Comparison of ENCODE assay signal across 8 cellular contexts in the genomic region with DNA sequence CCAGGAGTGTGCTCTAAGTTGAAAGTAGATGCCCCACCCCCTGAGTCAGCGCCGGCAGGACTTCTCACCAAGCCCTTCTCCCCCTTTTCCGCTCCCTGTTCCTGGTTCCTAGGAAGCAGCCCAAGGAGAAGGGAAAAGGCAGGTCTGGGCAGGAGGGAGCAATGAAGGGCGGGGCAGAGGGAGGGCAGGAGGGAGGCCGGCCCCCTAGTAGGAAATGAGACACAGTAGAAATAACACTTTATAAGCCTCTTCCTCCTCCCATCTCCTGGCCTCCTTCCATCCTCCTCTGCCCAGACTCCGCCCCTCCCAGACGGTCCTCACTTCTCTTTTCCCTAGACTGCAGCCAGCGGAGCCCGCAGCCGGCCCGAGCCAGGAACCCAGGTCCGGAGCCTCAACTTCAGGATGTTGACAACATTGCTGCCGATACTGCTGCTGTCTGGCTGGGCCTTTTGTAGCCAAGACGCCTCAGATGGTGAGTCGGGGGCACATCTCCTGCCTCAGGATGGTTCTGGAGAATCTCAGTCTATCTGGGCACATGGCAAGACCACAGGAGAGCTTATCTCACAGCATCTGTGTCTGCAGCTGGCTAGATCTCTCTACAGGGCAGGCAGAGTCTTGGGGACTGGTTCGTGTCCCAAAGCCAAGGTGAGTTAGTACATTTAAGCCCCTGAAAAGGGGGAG. TPM values are rescaled to one million over a fixed set of nuclear protein-coding genes. Genes with fewer than 3 reads are reported as not detected.
DNase-seq lines count a peak whose midpoint lies in the region; ATAC-seq, FAIRE-seq and TF ChIP-seq lines count a peak whose summit lies in the region.

TSS of gene PROCR (plus strand) at position 320 of the 681 bp plus-strand sequence. CDS start at position 403, 83 bp downstream.

- H3K9me2 ChIP-seq in Karpas-422 (replicated peaks; ENCODE audit: insufficient read depth, low read length) = no peaks in the 10 kb centered on the region

- POLR2A ChIA-PET in HepG2 (lab: Yijun Ruan, JAX) = no interaction called here

- H3K27ac ChIP-seq in Karpas-422 (ENCODE audit: low read length) (no peak within 1 kb of the TSS), HepG2 (ENCODE audit: extremely low read length, insufficient read depth, low read length) (no peak within 1 kb of the TSS)

- peak within 1 kb of the TSS; percentile 26 for H3K4me2 ChIP-seq in Karpas-422 (ENCODE audit: low read depth, low read length, poor library complexity, severe bottlenecking)
- peak within 1 kb of the TSS; percentile 69 for H3K4me2 ChIP-seq in HepG2 (ENCODE audit: low read depth, low read length)

- no peaks in the 10 kb centered on the region for H3K9me3 Mint-ChIP-seq in T-helper 2 cell treated with Interferon-gamma antibody and Interleukin-4, amounts not matched to agents 5 μg/mL and 100 μg/mL, for 36 hours
- no peaks in the 10 kb centered on the region for H3K9me3 Mint-ChIP-seq in effector memory CD8-positive, alpha-beta T cell
- no peaks in the 10 kb centered on the region for H3K9me3 Mint-ChIP-seq in stimulated activated naive CD8-positive, alpha-beta T cell treated with anti-CD3 and anti-CD28 coated beads, Interleukin-15, Interleukin-2, amounts not matched to agents 100 ng/mL and 50 ng/mL, for 24 hours

- H4K20me1 ChIP-seq in Karpas-422 (ENCODE audit: insufficient read depth, low read depth, low read length) = no peaks in the 10 kb centered on the region
- H4K20me1 ChIP-seq in HepG2 (ENCODE audit: insufficient read depth, low read length) = no peaks in the 10 kb centered on the region

- in situ Hi-C loops in HepG2 (cut with HindIII; ENCODE audit: extremely low pct_ligation_motif_present, low pct_unique_long_range_greater_than_20kb) = no loop called here

- WGBS in HepG2 (ENCODE audit: low lambda C conversion rate) = 43% methylated on average over 16 of the region's 16 CpGs

- peak within 1 kb of the TSS; percentile 68 for H3K4me3 Mint-ChIP-seq in T-helper 2 cell treated with Interferon-gamma antibody and Interleukin-4, amounts not matched to agents 5 μg/mL and 100 μg/mL, for 36 hours
- peak within 1 kb of the TSS; percentile 72 to 82 for H3K4me3 Mint-ChIP-seq in effector memory CD8-positive, alpha-beta T cell
- peak within 1 kb of the TSS; percentile 73 for H3K4me3 Mint-ChIP-seq in stimulated activated naive CD8-positive, alpha-beta T cell treated with anti-CD3 and anti-CD28 coated beads, Interleukin-15, Interleukin-2, amounts not matched to agents 100 ng/mL and 50 ng/mL, for 24 hours

- H3K79me2 ChIP-seq in Karpas-422 (ENCODE audit: low read length) (no peaks in the 10 kb centered on the region), HepG2 (ENCODE audit: insufficient read depth, low read length) (no peaks in the 10 kb centered on the region)

- H3K4me1 Mint-ChIP-seq in T-helper 2 cell treated with Interferon-gamma antibody and Interleukin-4, amounts not matched to agents 5 μg/mL and 100 μg/mL, for 36 hours (ENCODE audit: low read depth) = peaks cover 12% of the 10 kb centered on the region
- H3K4me1 Mint-ChIP-seq in effector memory CD8-positive, alpha-beta T cell (ENCODE audit: low read depth in 2 of 2) = peaks cover 22 to 24% of the 10 kb centered on the region in 2 donors
- peaks cover 21% of the 10 kb centered on the region for H3K4me1 Mint-ChIP-seq in stimulated activated naive CD8-positive, alpha-beta T cell treated with anti-CD3 and anti-CD28 coated beads, Interleukin-15, Interleukin-2, amounts not matched to agents 100 ng/mL and 50 ng/mL, for 24 hours (ENCODE audit: low read depth)

- H3K4me1 ChIP-seq in Karpas-422 (ENCODE audit: low read length) (no peaks in the 10 kb centered on the region), HepG2 (ENCODE audit: insufficient read depth, low read length) (peaks cover 43% of the 10 kb centered on the region)

- BruUV-seq in HepG2 (replicated peaks; lab: Mats Ljungman, UMichigan) = no TSS peak

- H3K27me3 Mint-ChIP-seq in T-helper 2 cell treated with Interferon-gamma antibody and Interleukin-4, amounts not matched to agents 5 μg/mL and 100 μg/mL, for 36 hours (ENCODE audit: low read depth) = no peaks in the 10 kb centered on the region
- H3K27me3 Mint-ChIP-seq in effector memory CD8-positive, alpha-beta T cell = no peaks in the 10 kb centered on the region
- H3K27me3 Mint-ChIP-seq in stimulated activated naive CD8-positive, alpha-beta T cell treated with anti-CD3 and anti-CD28 coated beads, Interleukin-15, Interleukin-2, amounts not matched to agents 100 ng/mL and 50 ng/mL, for 24 hours = no peaks in the 10 kb centered on the region

- H3K9me3 ChIP-seq in Karpas-422 (ENCODE audit: low read length) (no peaks in the 10 kb centered on the region), HepG2 (ENCODE audit: low read length) (no peaks in the 10 kb centered on the region)

- H3K27ac Mint-ChIP-seq in T-helper 2 cell treated with Interferon-gamma antibody and Interleukin-4, amounts not matched to agents 5 μg/mL and 100 μg/mL, for 36 hours = peak within 1 kb of the TSS; percentile 14
- H3K27ac Mint-ChIP-seq in effector memory CD8-positive, alpha-beta T cell = peak within 1 kb of the TSS; percentile 50 to 91
- peak within 1 kb of the TSS; percentile 39 for H3K27ac Mint-ChIP-seq in stimulated activated naive CD8-positive, alpha-beta T cell treated with anti-CD3 and anti-CD28 coated beads, Interleukin-15, Interleukin-2, amounts not matched to agents 100 ng/mL and 50 ng/mL, for 24 hours

- H3K36me3 ChIP-seq in Karpas-422 (ENCODE audit: insufficient read depth, low read length) (no peaks in the 10 kb centered on the region), HepG2 (replicated peaks in 1 of 2; ENCODE audit: control insufficient read depth in 1 of 2, insufficient read depth in 2 of 2, low read length in 2 of 2) (no peaks in the 10 kb centered on the region)

- FAIRE-seq in HepG2 (lab: Jason Lieb, UNC) = no peak

- no peak within 1 kb of the TSS for H2AFZ ChIP-seq in Karpas-422 (ENCODE audit: low read length)
- peak within 1 kb of the TSS; percentile 72 for H2AFZ ChIP-seq in HepG2 (ENCODE audit: low read length)

- H3K27me3 ChIP-seq in Karpas-422 (ENCODE audit: low read length) (no peaks in the 10 kb centered on the region), HepG2 (ENCODE audit: control insufficient read depth in 1 of 2, insufficient read depth in 2 of 2, low read length in 2 of 2) (no peaks in the 10 kb centered on the region; a peak in 1 of 5 replicates)

- TF ChIP-seq POLR2A in HepG2 (IDR thresholded peaks at IDR 0.05; ENCODE audit: insufficient read depth in 1 of 2, low read depth in 2 of 2, low read length in 2 of 2) = no peak

- no peak for TF ChIP-seq RAD21 in HepG2 (CRISPR knock-in tag; IDR thresholded peaks at IDR 0.05)

- H3K36me3 Mint-ChIP-seq in T-helper 2 cell treated with Interferon-gamma antibody and Interleukin-4, amounts not matched to agents 5 μg/mL and 100 μg/mL, for 36 hours (ENCODE audit: low read depth) = no peaks in the 10 kb centered on the region
- peaks cover 4% of the 10 kb centered on the region for H3K36me3 Mint-ChIP-seq in effector memory CD8-positive, alpha-beta T cell (ENCODE audit: insufficient read depth)
- H3K36me3 Mint-ChIP-seq in stimulated activated naive CD8-positive, alpha-beta T cell treated with anti-CD3 and anti-CD28 coated beads, Interleukin-15, Interleukin-2, amounts not matched to agents 100 ng/mL and 50 ng/mL, for 24 hours (ENCODE audit: low read depth) = no peaks in the 10 kb centered on the region

- H3K9ac ChIP-seq in Karpas-422 (ENCODE audit: low read length) (no peak within 1 kb of the TSS), HepG2 (ENCODE audit: insufficient read depth, low read depth, low read length) (no peak within 1 kb of the TSS; the same call in 1 of the 2 replicates)

- DNase-seq in DMS 273 treated with DMSO at 0.1 percent for 48 hours (lab: John Stamatoyannopoulos, UW) (peak; percentile 93), Karpas-422 (no peak), HepG2 (ENCODE audit: low spot score) (no peak)
- DNase-seq in T-helper 2 cell treated with Interferon-gamma antibody and Interleukin-4, amounts not matched to agents 5 μg/mL and 100 μg/mL, for 36 hours (ENCODE audit: low spot score) = no peak
- no peak for DNase-seq in effector memory CD8-positive, alpha-beta T cell
- DNase-seq in central memory CD4-positive, alpha-beta T cell = no peak

- peak; percentile 77 for ATAC-seq in effector memory CD8-positive, alpha-beta T cell (replicated peaks)
- ATAC-seq in HepG2 = peak; percentile 7; the same call in 1 of the 3 replicates
- no peak for ATAC-seq in GM21786 (IDR thresholded peaks at IDR 0.05; ENCODE audit: unreplicated experiment)

- H3K4me3 ChIP-seq in Karpas-422 (ENCODE audit: low read length) (no peak within 1 kb of the TSS), HepG2 (replicated peaks in 1 of 3; ENCODE audit: insufficient read depth in 1 of 3, low read depth in 2 of 3, low read length in 3 of 3) (peak within 1 kb of the TSS; percentile 14 to 60 (median 39); a peak in 5 of 6 replicates)

- no peak for TF ChIP-seq EP300 in HepG2 (IDR thresholded peaks at IDR 0.05; ENCODE audit: low read depth in 2 of 2, low read length in 2 of 2)
- no peak for TF ChIP-seq EP300 in HepG2 (CRISPR knock-in tag; IDR thresholded peaks at IDR 0.05; ENCODE audit: borderline replicate concordance)

- TF ChIP-seq CTCF in HepG2 (CRISPR knock-in tag; IDR thresholded peaks at IDR 0.05) = no peak

- CTCF ChIA-PET in HepG2 (lab: Yijun Ruan, JAX; ENCODE audit: low intra/inter-chr PET ratio, low total read pairs) = no interaction called here

- intact Hi-C loops in HepG2 (cut with micrococcal nuclease; ENCODE audit: unreplicated experiment) = no loop called here

RNA-seq across cellular contexts. Expression of gene PROCR, which starts in this region (rescaled TPM):
- not detected in 2 replicates for total RNA-seq in Karpas-422 (2014; rRNA removed; shearing (Covaris generic); ENCODE audit: low replicate concordance)
- 0.63 and 1.4 TPM in 2 replicates for total RNA-seq in HepG2 (2016; rRNA removed; fragmentation: Illumina TruSeq; extraction: Trizol)
- total RNA-seq in HepG2 (2016; cell fraction: cytosol; rRNA removed; fragmentation: Illumina TruSeq; extraction: Trizol; ENCODE audit: low read depth) = 0.61 and 0.62 TPM in 2 replicates
- total RNA-seq in HepG2 (2016; cell fraction: insoluble cytoplasmic fraction; rRNA removed; fragmentation: Illumina TruSeq; extraction: Trizol) = 0.54 and 1.5 TPM in 2 replicates
- 0.49 and 0.65 TPM in 2 replicates for total RNA-seq in HepG2 (2016; cell fraction: membrane; rRNA removed; fragmentation: Illumina TruSeq; extraction: Trizol)
- 0.87 and 1.2 TPM in 2 replicates for total RNA-seq in HepG2 (2016; cell fraction: nucleus; rRNA removed; fragmentation: Illumina TruSeq; extraction: Trizol)
- 1.7 and 1.9 TPM in 2 replicates for polyA plus RNA-seq in HepG2 (2011; rRNA removed)
- 1.6 and 2.1 TPM in 2 replicates for polyA plus RNA-seq in HepG2 (2011; cell fraction: cytosol; rRNA removed)
- 1.3 and 1.5 TPM in 2 replicates for polyA plus RNA-seq in HepG2 (2011; cell fraction: nucleus; rRNA removed)
- polyA plus RNA-seq in HepG2 (2012) = 1.7 and 2.1 TPM in 2 replicates
- 0.54 and 0.74 TPM in 2 replicates for polyA plus RNA-seq in HepG2 (2016; cell fraction: cytosol; fragmentation: Illumina TruSeq; extraction: Trizol; ENCODE audit: low read depth)
- polyA plus RNA-seq in HepG2 (2016; cell fraction: insoluble cytoplasmic fraction; fragmentation: Illumina TruSeq; extraction: Trizol; ENCODE audit: low read depth) = 0.36 and 0.46 TPM in 2 replicates
- polyA plus RNA-seq in HepG2 (2016; cell fraction: membrane; fragmentation: Illumina TruSeq; extraction: Trizol; ENCODE audit: low read depth) = 0.41 and 0.64 TPM in 2 replicates
- polyA plus RNA-seq in HepG2 (2016; cell fraction: nucleus; fragmentation: Illumina TruSeq; extraction: Trizol; ENCODE audit: insufficient read depth, low read depth) = 1.9 and 2.4 TPM in 2 replicates
- polyA minus RNA-seq in HepG2 (2011; rRNA and poly(A)+ RNA removed; ENCODE audit: low replicate concordance) = 1.9 and 27.7 TPM in 2 replicates
- 0.88 and 1.2 TPM in 2 replicates for polyA minus RNA-seq in HepG2 (2011; cell fraction: cytosol; rRNA and poly(A)+ RNA removed)
- 0.50 TPM in 1 of 2 replicates, not detected in the other for polyA minus RNA-seq in HepG2 (2011; cell fraction: nucleus; rRNA and poly(A)+ RNA removed)

Comparison
In these comparisons a context has a peak if more than half of its experiments do, and no peak if none do; other contexts are left out.
1. H3K27ac Mint-ChIP-seq: peak in every context shown above with its lines; median percentile 70 in effector memory CD8-positive, alpha-beta T cell; 39 in stimulated activated naive CD8-positive, alpha-beta T cell treated with anti-CD3 and anti-CD28 coated beads, Interleukin-15, Interleukin-2, amounts not matched to agents 100 ng/mL and 50 ng/mL, for 24 hours; 14 in T-helper 2 cell treated with Interferon-gamma antibody and Interleukin-4, amounts not matched to agents 5 μg/mL and 100 μg/mL, for 36 hours.